Comparison of ENCODE assay signal across 14 cellular contexts in genomic region chr22:24965822-24966626, GRCh38. TPM values are rescaled to one million over a fixed set of nuclear protein-coding genes. Genes with fewer than 3 reads are reported as not detected.
A peak's percentile ranks its signal among the peaks of the same experiment; 100 is the strongest.
DNase-seq lines count a peak whose midpoint lies in the region; ATAC-seq and TF ChIP-seq lines count a peak whose summit lies in the region.
"Had no signal": no experiment of that assay in that cellular context is flagged by ENCODE, and none has a peak within 500 bp of the region (broad histone marks: within the 10 kb centered on the region; RNA-seq: fewer than 3 reads in every experiment).

No MANE protein-coding gene starts in this region.

- intact Hi-C loops in thyroid gland (cut with DNase I): no loop called here

- peak; percentile 64 for DNase-seq in NCI-H2029 treated with DMSO at 0.1 percent for 48 hours (lab: John Stamatoyannopoulos, UW)
- peak; percentile 74 for DNase-seq in lung (ENCODE audit: low spot score)
- DNase-seq in thyroid gland: peak; percentile 89 to 92
- DNase-seq in central memory CD4-positive, alpha-beta T cell: no peak
- DNase-seq: DND-41; effector CD8-positive, alpha-beta T cell; NCI-H2107 had no signal

- peak; percentile 78 for ATAC-seq in lung (ENCODE audit: insufficient read depth, low FRiP score)
- no peak for ATAC-seq in GM19035 (IDR thresholded peaks at IDR 0.05; ENCODE audit: unreplicated experiment)
- ATAC-seq in GM18517 (IDR thresholded peaks at IDR 0.05; ENCODE audit: unreplicated experiment): no peak
- no peak for ATAC-seq in GM21825 (IDR thresholded peaks at IDR 0.05; ENCODE audit: unreplicated experiment)

- TF ChIP-seq POLR2A in thyroid gland (IDR thresholded peaks at IDR 0.05): peak in 1 of 2 donors; percentile 8

- peak overlapping the region; percentile 14 for H3K27ac ChIP-seq in cingulate gyrus (ENCODE audit: low read depth, low read length)
- H3K27ac ChIP-seq in lung (ENCODE audit: low read depth in 1 of 2, low read length in 1 of 2): peak overlapping the region in 1 of 2 donors; percentile 77
- H3K27ac ChIP-seq in thyroid gland: peak overlapping the region; percentile 64 to 79 (median 78)
- H3K27ac ChIP-seq: HL-60 had no signal

- peaks cover 0 to 9% of the 10 kb centered on the region in 2 donors for H3K4me1 ChIP-seq in lung (ENCODE audit: control insufficient read depth in 2 of 2, insufficient read depth in 2 of 2, low read length in 2 of 2)
- H3K4me1 ChIP-seq in thyroid gland: peaks cover 55 to 76% of the 10 kb centered on the region in 2 donors

- no peaks in the 10 kb centered on the region for H3K36me3 ChIP-seq in lung (ENCODE audit: control insufficient read depth in 2 of 2, insufficient read depth in 2 of 2, low read length in 2 of 2)
- no peaks in the 10 kb centered on the region for H3K36me3 ChIP-seq in thyroid gland

- H3K27me3 ChIP-seq in lung (ENCODE audit: control insufficient read depth, insufficient read depth) (no peaks in the 10 kb centered on the region), thyroid gland (no peaks in the 10 kb centered on the region)

- H3K4me3 ChIP-seq in lung: no peak overlapping the region
- H3K4me3 ChIP-seq in thyroid gland (replicated peaks in 1 of 3): no peak overlapping the region

- TF ChIP-seq CTCF in lung (IDR thresholded peaks at IDR 0.05; ENCODE audit: control extremely low read depth, extremely low read depth) (no peak), thyroid gland (IDR thresholded peaks at IDR 0.05) (no peak)

- no peaks in the 10 kb centered on the region for H3K9me3 ChIP-seq in lung (ENCODE audit: control insufficient read depth in 2 of 2, insufficient read depth in 1 of 2, low read length in 1 of 2)
- H3K9me3 ChIP-seq in thyroid gland: no peaks in the 10 kb centered on the region

- 50 to 76% methylated on average over 9 of the region's 9 CpGs for WGBS in lung, 2 donors
- 27 to 49% methylated on average over 8 to 9 of the region's 9 CpGs for WGBS in thyroid gland, 2 donors

RNA-seq across cellular contexts. Expression of gene KIAA1671, which starts 13.5 kb away (rescaled TPM):
- total RNA-seq in lung (10 to 100 TPM; 38.1 to 44.6 TPM), thyroid gland (100 to 1,000 TPM in 1 of 4 donors, 10 to 100 TPM in 3; 63.2 to 111 (median 79.7) TPM)
- 1 to 10 TPM; 7.6 to 10.0 TPM for polyA plus RNA-seq in lung

RNA-seq across cellular contexts. Expression of gene LHFPL7, which starts 19.5 kb away (rescaled TPM):
- not detected for total RNA-seq in lung
- not detected for polyA plus RNA-seq in lung
- total RNA-seq in thyroid gland: not detected
- total RNA-seq: mesothelial cell of epicardium; T-helper 1 cell treated with Interleukin-12 subunit alpha and Interleukin-12 subunit beta and Interleukin-4 antibody, amounts not matched to agents 30 ng/mL and 1 ng/mL, for 36 hours had no signal
